ENCODE assay signal across 15 cellular contexts in the genomic region with DNA sequence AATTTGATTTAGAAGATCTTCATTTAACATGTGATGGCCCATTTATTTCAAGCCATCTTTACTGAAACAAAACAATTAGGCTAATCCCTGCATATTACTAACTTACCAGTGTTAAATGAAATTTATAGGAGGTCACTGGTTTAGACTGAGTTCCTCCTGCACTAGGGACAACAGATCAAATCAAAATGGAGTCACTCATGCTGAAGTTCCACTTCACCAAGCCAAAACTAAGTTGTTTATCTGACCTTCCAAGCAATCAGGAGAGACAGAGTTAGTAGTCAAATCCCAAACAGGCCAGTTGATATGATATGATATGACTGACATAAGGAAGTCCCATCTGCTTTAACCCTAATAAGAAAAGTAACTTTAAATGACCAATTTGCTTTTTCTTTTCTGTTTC.
"Had no signal": no experiment of that assay in that cellular context is flagged by ENCODE, and none has a peak within 500 bp of the region (broad histone marks: within the 10 kb centered on the region; RNA-seq: fewer than 3 reads in every experiment).

No MANE protein-coding gene starts in this region.

- H3K27ac ChIP-seq: breast epithelium, lower lobe of right lung, transverse colon, VCaP had no signal

- H3K36me3 Mint-ChIP-seq: mesothelial cell of epicardium had no signal

- DNase-seq: activated CD4-positive, alpha-beta T cell treated with anti-CD3 and anti-CD28 coated beads for 48 hours; aorta; lower lobe of right lung; posterior cingulate gyrus; small intestine; substantia nigra; SW 1271; T1000; transverse colon had no signal

- ATAC-seq: activated naive CD4-positive, alpha-beta T cell treated with anti-CD3 and anti-CD28 coated beads, Interleukin-2, amount 50 U/mL, for 72 hours; esophagus mucosa; lower lobe of right lung had no signal

- H3K4me3 Mint-ChIP-seq: mesothelial cell of epicardium had no signal

- H3K9me3 ChIP-seq: breast epithelium, lower lobe of right lung, transverse colon had no signal

- H3K27ac Mint-ChIP-seq: mesothelial cell of epicardium had no signal

- H3K4me3 ChIP-seq: breast epithelium, lower lobe of right lung, transverse colon had no signal

- H3K27me3 ChIP-seq: breast epithelium, transverse colon had no signal

- H3K9me3 Mint-ChIP-seq: mesothelial cell of epicardium had no signal

- FAIRE-seq: endometrium, small intestine had no signal

- H3K36me3 ChIP-seq: breast epithelium, lower lobe of right lung, transverse colon had no signal
